Comparison of ENCODE assay signal across 8 cellular contexts in genomic region chr11:16881074-16881709, GRCh38.
DNase-seq lines count a peak whose midpoint lies in the region; TF ChIP-seq lines count a peak whose summit lies in the region.

No MANE protein-coding gene starts in this region.

- intact Hi-C loops in dendritic cell treated with granulocyte-macrophage colony-stimulating factor and Interleukin-4, amounts not matched to agents 40 ng/mL and 50 ng/mL, for 4 days (cut with micrococcal nuclease): no loop called here

- peak; percentile 56 for DNase-seq in GM12865 (ENCODE audit: low read depth)
- peak; percentile 28 for DNase-seq in myocyte (ENCODE audit: low read depth)
- DNase-seq in SIG-M5 (lab: John Stamatoyannopoulos, UW): no peak
- DNase-seq in activated CD8-positive, alpha-beta memory T cell treated with anti-CD3 and anti-CD28 coated beads for 24 hours: no peak
- no peak for DNase-seq in activated T-cell treated with anti-CD3 and anti-CD28 coated beads, Interleukin-2, amount 50 U/mL, for 1 hour
- DNase-seq in hippocampal formation (lab: John Stamatoyannopoulos, UW): no peak

- H2AFZ ChIP-seq in Loucy (ENCODE audit: low read length): no peak overlapping the region

- no peak overlapping the region for H3K4me3 ChIP-seq in GM12865 (ENCODE audit: low read depth, low read length)
- H3K4me3 ChIP-seq in Loucy (ENCODE audit: low read length, poor library complexity, severe bottlenecking): no peak overlapping the region

- H3K4me1 Mint-ChIP-seq in dendritic cell treated with granulocyte-macrophage colony-stimulating factor and Interleukin-4, amounts not matched to agents 40 ng/mL and 50 ng/mL, for 4 days (ENCODE audit: low read depth): peaks cover 12% of the 10 kb centered on the region

- H3K9ac ChIP-seq in Loucy (ENCODE audit: low read depth, low read length, poor library complexity, severe bottlenecking): no peak overlapping the region

- H3K36me3 ChIP-seq in Loucy (ENCODE audit: insufficient read depth, low read length): no peaks in the 10 kb centered on the region

- H3K27me3 Mint-ChIP-seq in dendritic cell treated with granulocyte-macrophage colony-stimulating factor and Interleukin-4, amounts not matched to agents 40 ng/mL and 50 ng/mL, for 4 days: no peaks in the 10 kb centered on the region

- H3K79me2 ChIP-seq in Loucy (ENCODE audit: insufficient read depth, low read length): no peaks in the 10 kb centered on the region

- H3K36me3 Mint-ChIP-seq in dendritic cell treated with granulocyte-macrophage colony-stimulating factor and Interleukin-4, amounts not matched to agents 40 ng/mL and 50 ng/mL, for 4 days (ENCODE audit: low read depth): no peaks in the 10 kb centered on the region

- H3K9me3 Mint-ChIP-seq in dendritic cell treated with granulocyte-macrophage colony-stimulating factor and Interleukin-4, amounts not matched to agents 40 ng/mL and 50 ng/mL, for 4 days: no peaks in the 10 kb centered on the region

- no peaks in the 10 kb centered on the region for H3K9me3 ChIP-seq in Loucy (ENCODE audit: insufficient read depth, low read depth, low read length)

- no peaks in the 10 kb centered on the region for H3K9me2 ChIP-seq in Loucy (replicated peaks; ENCODE audit: low read depth, low read length)

- no peak overlapping the region for H3K4me2 ChIP-seq in Loucy (ENCODE audit: low read depth, low read length, poor library complexity, severe bottlenecking)

- no peaks in the 10 kb centered on the region for H4K20me1 ChIP-seq in Loucy (ENCODE audit: insufficient read depth, low read length, poor library complexity, severe bottlenecking)

- H3K27ac Mint-ChIP-seq in dendritic cell treated with granulocyte-macrophage colony-stimulating factor and Interleukin-4, amounts not matched to agents 40 ng/mL and 50 ng/mL, for 4 days: peak overlapping the region; percentile 31

- no peak overlapping the region for H3K4me3 Mint-ChIP-seq in dendritic cell treated with granulocyte-macrophage colony-stimulating factor and Interleukin-4, amounts not matched to agents 40 ng/mL and 50 ng/mL, for 4 days

- peaks cover 5% of the 10 kb centered on the region for H3K4me1 ChIP-seq in Loucy (ENCODE audit: insufficient read depth, low read length, poor library complexity, severe bottlenecking)

- no peaks in the 10 kb centered on the region for H3K27me3 ChIP-seq in Loucy (ENCODE audit: insufficient read depth, low read length, poor library complexity, severe bottlenecking)

- TF ChIP-seq CTCF in GM12865 (IDR thresholded peaks at IDR 0.05; ENCODE audit: insufficient read depth, low read depth, low read length, missing control alignments) (peak; percentile 8), Loucy (conservative IDR thresholded peaks at IDR 0.05; ENCODE audit: low read length) (peak; percentile 25; the same call in 1 of the 2 replicates)

- no peaks in the 10 kb centered on the region for H3F3A ChIP-seq in Loucy (ENCODE audit: low read depth)

Comparison
In these comparisons a context has a peak if more than half of its experiments do, and no peak if none do; other contexts are left out.
1. DNase-seq: peak in GM12865 (single experiment) and myocyte (single experiment); none in SIG-M5 (single experiment), activated CD8-positive, alpha-beta memory T cell treated with anti-CD3 and anti-CD28 coated beads for 24 hours (single experiment), activated T-cell treated with anti-CD3 and anti-CD28 coated beads, Interleukin-2, amount 50 U/mL, for 1 hour (single experiment) and hippocampal formation (0 of 2).